ENCODE assay signal across 1 cellular context in the genomic region with DNA sequence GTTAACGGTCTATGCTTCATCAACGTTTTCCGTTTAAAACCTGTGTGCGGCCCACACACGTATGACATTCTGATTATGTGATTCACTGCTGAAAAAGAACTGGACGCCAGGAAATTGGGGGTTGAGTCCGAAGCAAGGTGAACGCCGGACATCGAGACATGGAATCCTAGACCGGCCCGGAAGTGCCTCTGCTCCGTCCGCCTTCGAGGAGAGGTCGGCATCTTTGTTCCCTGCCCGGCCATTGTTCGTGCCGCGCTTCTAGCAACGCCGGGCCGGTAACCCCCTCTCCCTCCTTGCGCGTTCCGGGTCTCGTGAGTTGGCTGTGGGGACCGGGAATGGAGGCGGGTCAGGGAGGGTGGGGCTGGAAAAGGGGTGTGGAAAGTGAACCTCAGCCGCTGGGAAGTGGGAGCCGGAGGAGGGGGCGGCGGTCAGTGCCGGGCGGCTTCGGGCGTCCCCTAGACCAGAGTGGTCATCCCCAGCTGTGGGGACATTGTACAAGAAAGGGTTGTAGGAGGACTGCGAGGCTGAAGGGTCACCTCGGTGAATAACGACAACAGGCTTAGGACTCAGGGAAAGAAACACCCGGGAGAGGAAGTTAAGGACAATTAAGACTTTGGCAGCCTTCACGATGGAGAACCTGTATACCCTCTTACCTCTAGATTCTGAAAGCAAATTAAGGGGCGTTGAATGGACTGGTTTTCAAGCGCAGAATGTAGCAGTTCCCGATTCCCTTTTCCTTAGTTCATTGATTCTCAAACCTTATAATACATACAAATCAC.
TF ChIP-seq lines count a peak whose summit lies in the region.

Gene ZSCAN9, plus strand, starts transcription at position 220 of the 779 bp plus-strand sequence. CDS start 1,810 bp downstream, outside the sequence.

TF ChIP-seq in K562, 482 proteins besides CTCF, POLR2A, EP300 and RAD21 (continued from another document and continues in another):
- no peak for TF ChIP-seq ZNF41 (CRISPR knock-in tag; conservative IDR thresholded peaks at IDR 0.05)
- TF ChIP-seq, protein P1, sequence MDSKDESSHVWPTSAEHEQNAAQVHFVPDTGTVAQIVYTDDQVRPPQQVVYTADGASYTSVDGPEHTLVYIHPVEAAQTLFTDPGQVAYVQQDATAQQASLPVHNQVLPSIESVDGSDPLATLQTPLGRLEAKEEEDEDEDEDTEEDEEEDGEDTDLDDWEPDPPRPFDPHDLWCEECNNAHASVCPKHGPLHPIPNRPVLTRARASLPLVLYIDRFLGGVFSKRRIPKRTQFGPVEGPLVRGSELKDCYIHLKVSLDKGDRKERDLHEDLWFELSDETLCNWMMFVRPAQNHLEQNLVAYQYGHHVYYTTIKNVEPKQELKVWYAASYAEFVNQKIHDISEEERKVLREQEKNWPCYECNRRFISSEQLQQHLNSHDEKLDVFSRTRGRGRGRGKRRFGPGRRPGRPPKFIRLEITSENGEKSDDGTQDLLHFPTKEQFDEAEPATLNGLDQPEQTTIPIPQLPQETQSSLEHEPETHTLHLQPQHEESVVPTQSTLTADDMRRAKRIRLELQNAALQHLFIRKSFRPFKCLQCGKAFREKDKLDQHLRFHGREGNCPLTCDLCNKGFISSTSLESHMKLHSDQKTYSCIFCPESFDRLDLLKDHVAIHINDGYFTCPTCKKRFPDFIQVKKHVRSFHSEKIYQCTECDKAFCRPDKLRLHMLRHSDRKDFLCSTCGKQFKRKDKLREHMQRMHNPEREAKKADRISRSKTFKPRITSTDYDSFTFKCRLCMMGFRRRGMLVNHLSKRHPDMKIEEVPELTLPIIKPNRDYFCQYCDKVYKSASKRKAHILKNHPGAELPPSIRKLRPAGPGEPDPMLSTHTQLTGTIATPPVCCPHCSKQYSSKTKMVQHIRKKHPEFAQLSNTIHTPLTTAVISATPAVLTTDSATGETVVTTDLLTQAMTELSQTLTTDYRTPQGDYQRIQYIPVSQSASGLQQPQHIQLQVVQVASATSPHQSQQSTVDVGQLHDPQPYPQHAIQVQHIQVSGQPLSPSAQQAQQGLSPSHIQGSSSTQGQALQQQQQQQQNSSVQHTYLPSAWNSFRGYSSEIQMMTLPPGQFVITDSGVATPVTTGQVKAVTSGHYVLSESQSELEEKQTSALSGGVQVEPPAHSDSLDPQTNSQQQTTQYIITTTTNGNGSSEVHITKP (IDR thresholded peaks at IDR 0.05; ENCODE audit: partially characterized antibody) = peak; percentile 80
- TF ChIP-seq, protein P2, sequence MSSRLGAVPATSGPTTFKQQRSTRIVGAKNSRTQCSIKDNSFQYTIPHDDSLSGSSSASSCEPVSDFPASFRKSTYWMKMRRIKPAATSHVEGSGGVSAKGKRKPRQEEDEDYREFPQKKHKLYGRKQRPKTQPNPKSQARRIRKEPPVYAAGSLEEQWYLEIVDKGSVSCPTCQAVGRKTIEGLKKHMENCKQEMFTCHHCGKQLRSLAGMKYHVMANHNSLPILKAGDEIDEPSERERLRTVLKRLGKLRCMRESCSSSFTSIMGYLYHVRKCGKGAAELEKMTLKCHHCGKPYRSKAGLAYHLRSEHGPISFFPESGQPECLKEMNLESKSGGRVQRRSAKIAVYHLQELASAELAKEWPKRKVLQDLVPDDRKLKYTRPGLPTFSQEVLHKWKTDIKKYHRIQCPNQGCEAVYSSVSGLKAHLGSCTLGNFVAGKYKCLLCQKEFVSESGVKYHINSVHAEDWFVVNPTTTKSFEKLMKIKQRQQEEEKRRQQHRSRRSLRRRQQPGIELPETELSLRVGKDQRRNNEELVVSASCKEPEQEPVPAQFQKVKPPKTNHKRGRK (tag; IDR thresholded peaks at IDR 0.05) = no peak
- TF ChIP-seq CXXC5 (CRISPR knock-in tag; IDR thresholded peaks at IDR 0.05) = peak; percentile 93
- TF ChIP-seq ZBTB5 (IDR thresholded peaks at IDR 0.05) = no peak
- TF ChIP-seq ZNF133 (CRISPR knock-in tag; IDR thresholded peaks at IDR 0.05) = no peak
- TF ChIP-seq, protein P3, sequence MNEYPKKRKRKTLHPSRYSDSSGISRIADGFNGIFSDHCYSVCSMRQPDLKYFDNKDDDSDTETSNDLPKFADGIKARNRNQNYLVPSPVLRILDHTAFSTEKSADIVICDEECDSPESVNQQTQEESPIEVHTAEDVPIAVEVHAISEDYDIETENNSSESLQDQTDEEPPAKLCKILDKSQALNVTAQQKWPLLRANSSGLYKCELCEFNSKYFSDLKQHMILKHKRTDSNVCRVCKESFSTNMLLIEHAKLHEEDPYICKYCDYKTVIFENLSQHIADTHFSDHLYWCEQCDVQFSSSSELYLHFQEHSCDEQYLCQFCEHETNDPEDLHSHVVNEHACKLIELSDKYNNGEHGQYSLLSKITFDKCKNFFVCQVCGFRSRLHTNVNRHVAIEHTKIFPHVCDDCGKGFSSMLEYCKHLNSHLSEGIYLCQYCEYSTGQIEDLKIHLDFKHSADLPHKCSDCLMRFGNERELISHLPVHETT (CRISPR knock-in tag; conservative IDR thresholded peaks at IDR 0.05 in 1 of 2, IDR thresholded peaks at IDR 0.05 in 1 of 2) = peak in 1 of 2 experiments; percentile 98; a peak in 2 of 4 replicates
- no peak for TF ChIP-seq AFF4 (CRISPR knock-in tag; IDR thresholded peaks at IDR 0.05)
- peak; percentile 93 for TF ChIP-seq EP400 (IDR thresholded peaks at IDR 0.05)
- TF ChIP-seq, protein P4, sequence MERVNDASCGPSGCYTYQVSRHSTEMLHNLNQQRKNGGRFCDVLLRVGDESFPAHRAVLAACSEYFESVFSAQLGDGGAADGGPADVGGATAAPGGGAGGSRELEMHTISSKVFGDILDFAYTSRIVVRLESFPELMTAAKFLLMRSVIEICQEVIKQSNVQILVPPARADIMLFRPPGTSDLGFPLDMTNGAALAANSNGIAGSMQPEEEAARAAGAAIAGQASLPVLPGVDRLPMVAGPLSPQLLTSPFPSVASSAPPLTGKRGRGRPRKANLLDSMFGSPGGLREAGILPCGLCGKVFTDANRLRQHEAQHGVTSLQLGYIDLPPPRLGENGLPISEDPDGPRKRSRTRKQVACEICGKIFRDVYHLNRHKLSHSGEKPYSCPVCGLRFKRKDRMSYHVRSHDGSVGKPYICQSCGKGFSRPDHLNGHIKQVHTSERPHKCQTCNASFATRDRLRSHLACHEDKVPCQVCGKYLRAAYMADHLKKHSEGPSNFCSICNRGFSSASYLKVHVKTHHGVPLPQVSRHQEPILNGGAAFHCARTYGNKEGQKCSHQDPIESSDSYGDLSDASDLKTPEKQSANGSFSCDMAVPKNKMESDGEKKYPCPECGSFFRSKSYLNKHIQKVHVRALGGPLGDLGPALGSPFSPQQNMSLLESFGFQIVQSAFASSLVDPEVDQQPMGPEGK (CRISPR knock-in tag; IDR thresholded peaks at IDR 0.05; ENCODE audit: borderline replicate concordance) = 0 out of 2 replicates have a peak, but pooled peaks have one; percentile 74
- TF ChIP-seq TEAD4 (IDR thresholded peaks at IDR 0.05; ENCODE audit: low read length) = peak; percentile 71
- TF ChIP-seq TEAD4 (CRISPR knock-in tag; IDR thresholded peaks at IDR 0.05; ENCODE audit: borderline replicate concordance) = no peak
- 0 out of 2 replicates have a peak, but pooled peaks have one; percentile 60 for TF ChIP-seq CBX1 (IDR thresholded peaks at IDR 0.05; ENCODE audit: low read depth)
- TF ChIP-seq NCOA6 (IDR thresholded peaks at IDR 0.05) = no peak
- no peak; the same call in 1 of the 2 replicates for TF ChIP-seq ZFP91 (CRISPR knock-in tag; IDR thresholded peaks at IDR 0.05)
- no peak for TF ChIP-seq MEIS2 (IDR thresholded peaks at IDR 0.05; ENCODE audit: partially characterized antibody)
- no peak for TF ChIP-seq BCL6 (CRISPR knock-in tag; IDR thresholded peaks at IDR 0.05)
- peak; percentile 87 for TF ChIP-seq MBD2 (IDR thresholded peaks at IDR 0.05; ENCODE audit: borderline replicate concordance, low read depth)
- TF ChIP-seq ZNF384 (IDR thresholded peaks at IDR 0.05; ENCODE audit: low read depth, low read length) = peak; percentile 19; the same call in 1 of the 2 replicates
- TF ChIP-seq, protein P5, sequence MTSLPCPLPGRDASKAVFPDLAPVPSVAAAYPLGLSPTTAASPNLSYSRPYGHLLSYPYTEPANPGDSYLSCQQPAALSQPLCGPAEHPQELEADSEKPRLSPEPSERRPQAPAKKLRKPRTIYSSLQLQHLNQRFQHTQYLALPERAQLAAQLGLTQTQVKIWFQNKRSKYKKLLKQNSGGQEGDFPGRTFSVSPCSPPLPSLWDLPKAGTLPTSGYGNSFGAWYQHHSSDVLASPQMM (CRISPR knock-in tag; IDR thresholded peaks at IDR 0.05) = no peak
- TF ChIP-seq CCNT2 (IDR thresholded peaks at IDR 0.05; ENCODE audit: borderline replicate concordance, extremely low read depth, insufficient read length, low read depth, low read length) = peak; percentile 36
- TF ChIP-seq ZNF609 (CRISPR knock-in tag; IDR thresholded peaks at IDR 0.05; ENCODE audit: borderline replicate concordance) = 0 out of 2 replicates have a peak, but pooled peaks have one; percentile 40
- peak; percentile 55; the same call in 1 of the 2 replicates for TF ChIP-seq PHF21A (IDR thresholded peaks at IDR 0.05; ENCODE audit: borderline replicate concordance, low read depth)
- TF ChIP-seq FOXK1 (CRISPR knock-in tag; IDR thresholded peaks at IDR 0.05; ENCODE audit: borderline replicate concordance) = no peak
- TF ChIP-seq CC2D1A (IDR thresholded peaks at IDR 0.05) = peak; percentile 85
